19 cellular contexts compared by ENCODE assay signal in the genomic region with DNA sequence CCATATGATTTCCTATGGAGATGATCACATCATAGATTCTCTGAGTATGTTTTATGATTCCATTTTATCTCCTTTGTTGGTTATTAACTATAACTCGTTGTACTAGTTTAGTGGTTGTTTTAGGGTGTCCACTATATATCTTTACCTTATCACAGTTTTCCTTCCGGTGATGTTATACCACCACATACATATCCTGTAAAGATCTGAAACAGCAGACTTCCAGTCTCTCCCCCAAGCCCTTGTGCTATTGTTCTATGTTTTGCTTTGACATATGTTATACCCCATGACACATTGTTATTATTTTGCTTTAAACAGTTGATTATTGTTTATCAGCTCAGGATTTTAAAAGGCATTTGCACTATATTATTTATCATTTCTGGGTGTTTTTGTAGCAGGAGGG. TPM values are rescaled to one million over a fixed set of nuclear protein-coding genes. Genes with fewer than 3 reads are reported as not detected.
DNase-seq lines count a peak whose midpoint lies in the region; ATAC-seq, FAIRE-seq and TF ChIP-seq lines count a peak whose summit lies in the region.
"Had no signal": no experiment of that assay in that cellular context is flagged by ENCODE, and none has a peak within 500 bp of the region (broad histone marks: within the 10 kb centered on the region; RNA-seq: fewer than 3 reads in every experiment).

No MANE protein-coding gene starts in this region.

- 79% methylated on average over 2 of the region's 2 CpGs for WGBS in right lobe of liver (ENCODE audit: insufficient coverage, low coverage, low lambda C conversion rate, missing lambda C conversion rate)
- WGBS in HepG2 (ENCODE audit: low lambda C conversion rate): 25% methylated on average over 2 of the region's 2 CpGs
- WGBS in GM23248 (ENCODE audit: low coverage in 1 of 2, low lambda C conversion rate in 2 of 2, missing lambda C conversion rate in 2 of 2), 2 experiments: 67 to 81% methylated on average over 2 of the region's 2 CpGs

- DNase-seq in right lobe of liver (no peak), HepG2 (ENCODE audit: low spot score) (no peak), left colon (no peak), upper lobe of right lung (no peak), NCI-H1105 (lab: John Stamatoyannopoulos, UW) (no peak), GM23248 (no peak)
- no peak for DNase-seq in activated CD4-positive, alpha-beta memory T cell treated with anti-CD3 and anti-CD28 coated beads, Interleukin-2, amount 10 ng/mL, durations not matched to agents 7 days and 5 days
- DNase-seq: DMS79, HFFc6, Kasumi-1, MG63, NCI-H1048, NCI-H1694, NCI-H2081 treated with DMSO at 0.1 percent for 48 hours had no signal

- TF ChIP-seq EP300 in HepG2 (IDR thresholded peaks at IDR 0.05; ENCODE audit: low read depth in 2 of 2, low read length in 2 of 2): no peak
- TF ChIP-seq EP300 in HepG2 (CRISPR knock-in tag; IDR thresholded peaks at IDR 0.05; ENCODE audit: borderline replicate concordance): no peak

- H3K79me2 ChIP-seq in HepG2 (ENCODE audit: insufficient read depth, low read length) (no peaks in the 10 kb centered on the region), GM23248 (ENCODE audit: insufficient read depth) (no peaks in the 10 kb centered on the region)

- H3K36me3 ChIP-seq in right lobe of liver: no peaks in the 10 kb centered on the region
- no peaks in the 10 kb centered on the region for H3K36me3 ChIP-seq in HepG2 (replicated peaks in 1 of 2; ENCODE audit: control insufficient read depth in 1 of 2, insufficient read depth in 2 of 2, low read length in 2 of 2)
- no peaks in the 10 kb centered on the region for H3K36me3 ChIP-seq in upper lobe of right lung
- no peaks in the 10 kb centered on the region for H3K36me3 ChIP-seq in GM23248 (ENCODE audit: low read depth)
- H3K36me3 ChIP-seq: BLaER1 treated with 17β-estradiol and CSF1 and Interleukin-3, amounts not matched to agents 10 nM and 100 nM; MG63; SJSA1 had no signal

- no peak overlapping the region for H3K4me2 ChIP-seq in HepG2 (ENCODE audit: low read depth, low read length)
- H3K4me2 ChIP-seq in GM23248 (ENCODE audit: unreplicated experiment): no peak overlapping the region

- H3K9ac ChIP-seq in HepG2 (ENCODE audit: insufficient read depth, low read depth, low read length) (no peak overlapping the region), GM23248 (no peak overlapping the region)
- H3K9ac ChIP-seq: BLaER1 treated with 17β-estradiol and CSF1 and Interleukin-3, amounts not matched to agents 10 nM and 100 nM had no signal

- ATAC-seq in right lobe of liver: no peak
- ATAC-seq in HepG2: no peak
- ATAC-seq in left colon: peak; percentile 14
- ATAC-seq in upper lobe of right lung: no peak
- no peak for ATAC-seq in HG03520 (IDR thresholded peaks at IDR 0.05; ENCODE audit: unreplicated experiment)
- ATAC-seq: Panc1 had no signal

- FAIRE-seq in HepG2 (lab: Jason Lieb, UNC): no peak
- FAIRE-seq: H54 had no signal

- H4K20me1 ChIP-seq in HepG2 (ENCODE audit: insufficient read depth, low read length): no peaks in the 10 kb centered on the region
- no peaks in the 10 kb centered on the region for H4K20me1 ChIP-seq in GM23248 (ENCODE audit: insufficient read depth)
- H4K20me1 ChIP-seq: BLaER1 treated with 17β-estradiol and CSF1 and Interleukin-3, amounts not matched to agents 10 nM and 100 nM had no signal

- H3K4me3 Mint-ChIP-seq in activated CD4-positive, alpha-beta memory T cell treated with anti-CD3 and anti-CD28 coated beads, Interleukin-2, amount 10 ng/mL, durations not matched to agents 7 days and 5 days: no peak overlapping the region
- H3K4me3 Mint-ChIP-seq: HFFc6 had no signal

- no peaks in the 10 kb centered on the region for H3K9me3 Mint-ChIP-seq in activated CD4-positive, alpha-beta memory T cell treated with anti-CD3 and anti-CD28 coated beads, Interleukin-2, amount 10 ng/mL, durations not matched to agents 7 days and 5 days
- H3K9me3 Mint-ChIP-seq: HFFc6 had no signal

- H3K27ac ChIP-seq in right lobe of liver (peak overlapping the region in 2 of 3 donors; percentile 22 to 51), HepG2 (ENCODE audit: extremely low read length, insufficient read depth, low read length) (no peak overlapping the region), upper lobe of right lung (peak overlapping the region; percentile 17), GM23248 (no peak overlapping the region)
- H3K27ac ChIP-seq: BLaER1 treated with 17β-estradiol and CSF1 and Interleukin-3, amounts not matched to agents 10 nM and 100 nM; SJSA1 had no signal

- H3K4me3 ChIP-seq in right lobe of liver (no peak overlapping the region), HepG2 (replicated peaks in 1 of 3; ENCODE audit: insufficient read depth in 1 of 3, low read depth in 2 of 3, low read length in 3 of 3) (no peak overlapping the region), upper lobe of right lung (no peak overlapping the region), GM23248 (no peak overlapping the region)
- H3K4me3 ChIP-seq: BLaER1 treated with 17β-estradiol and CSF1 and Interleukin-3, amounts not matched to agents 10 nM and 100 nM; MG63; SJSA1 had no signal

- H3K27me3 Mint-ChIP-seq in activated CD4-positive, alpha-beta memory T cell treated with anti-CD3 and anti-CD28 coated beads, Interleukin-2, amount 10 ng/mL, durations not matched to agents 7 days and 5 days: no peaks in the 10 kb centered on the region

- H3K36me3 Mint-ChIP-seq in activated CD4-positive, alpha-beta memory T cell treated with anti-CD3 and anti-CD28 coated beads, Interleukin-2, amount 10 ng/mL, durations not matched to agents 7 days and 5 days (ENCODE audit: low read depth): peaks cover 39% of the 10 kb centered on the region

- CTCF ChIA-PET in HepG2 (lab: Yijun Ruan, JAX; ENCODE audit: low intra/inter-chr PET ratio, low total read pairs): no interaction called here
- CTCF ChIA-PET in activated CD4-positive, alpha-beta memory T cell treated with anti-CD3 and anti-CD28 coated beads, Interleukin-2, amount 10 ng/mL, durations not matched to agents 7 days and 5 days (lab: Charles Lee): interaction anchor here (2.6 kb wide), 1 partner anchor 117 kb away, joined by 12 read pairs; no protein-coding TSS in a partner anchor

- H3K4me1 ChIP-seq in right lobe of liver (peaks cover 0 to 50% (median 24%) of the 10 kb centered on the region in 4 donors), HepG2 (ENCODE audit: insufficient read depth, low read length) (peaks cover 14% of the 10 kb centered on the region), upper lobe of right lung (peaks cover 31% of the 10 kb centered on the region), GM23248 (ENCODE audit: insufficient read depth) (peaks cover 4% of the 10 kb centered on the region; the same call in 1 of the 2 replicates)
- H3K4me1 ChIP-seq: SJSA1 had no signal

- H3K4me1 Mint-ChIP-seq in activated CD4-positive, alpha-beta memory T cell treated with anti-CD3 and anti-CD28 coated beads, Interleukin-2, amount 10 ng/mL, durations not matched to agents 7 days and 5 days: peaks cover 49% of the 10 kb centered on the region

- intact Hi-C loops in right lobe of liver (cut with DNase I) (no loop called here), HepG2 (cut with micrococcal nuclease; ENCODE audit: unreplicated experiment) (no loop called here), left colon (cut with DNase I, micrococcal nuclease) (no loop called here), upper lobe of right lung (cut with DNase I) (no loop called here)

- no peak for TF ChIP-seq RAD21 in HepG2 (CRISPR knock-in tag; IDR thresholded peaks at IDR 0.05)

- no TSS peak for BruUV-seq in HepG2 (replicated peaks; lab: Mats Ljungman, UMichigan)

- H3K27me3 ChIP-seq in right lobe of liver (no peaks in the 10 kb centered on the region), HepG2 (ENCODE audit: control insufficient read depth in 1 of 2, insufficient read depth in 2 of 2, low read length in 2 of 2) (peaks cover 0 to 6% of the 10 kb centered on the region in 2 experiments; a peak in 2 of 5 replicates), upper lobe of right lung (no peaks in the 10 kb centered on the region), GM23248 (replicated peaks; ENCODE audit: insufficient read depth) (no peaks in the 10 kb centered on the region)
- H3K27me3 ChIP-seq: BLaER1 treated with 17β-estradiol and CSF1 and Interleukin-3, amounts not matched to agents 10 nM and 100 nM; MG63 had no signal

- H3K27ac Mint-ChIP-seq in activated CD4-positive, alpha-beta memory T cell treated with anti-CD3 and anti-CD28 coated beads, Interleukin-2, amount 10 ng/mL, durations not matched to agents 7 days and 5 days: peak overlapping the region; percentile 37
- H3K27ac Mint-ChIP-seq: HFFc6 had no signal

- in situ Hi-C loops in HepG2 (cut with HindIII; ENCODE audit: extremely low pct_ligation_motif_present, low pct_unique_long_range_greater_than_20kb) (no loop called here), GM23248 (cut with MboI) (no loop called here)

- TF ChIP-seq POLR2A in right lobe of liver (IDR thresholded peaks at IDR 0.05) (no peak), HepG2 (IDR thresholded peaks at IDR 0.05; ENCODE audit: insufficient read depth in 1 of 2, low read depth in 2 of 2, low read length in 2 of 2) (no peak)

- no peaks in the 10 kb centered on the region for H3K9me3 ChIP-seq in right lobe of liver
- H3K9me3 ChIP-seq in HepG2 (ENCODE audit: low read length): no peaks in the 10 kb centered on the region
- no peaks in the 10 kb centered on the region for H3K9me3 ChIP-seq in upper lobe of right lung
- no peaks in the 10 kb centered on the region for H3K9me3 ChIP-seq in GM23248 (ENCODE audit: low read depth)
- H3K9me3 ChIP-seq: BLaER1 treated with 17β-estradiol and CSF1 and Interleukin-3, amounts not matched to agents 10 nM and 100 nM; MG63; SJSA1 had no signal

- TF ChIP-seq CTCF in right lobe of liver (IDR thresholded peaks at IDR 0.05) (no peak), HepG2 (CRISPR knock-in tag; IDR thresholded peaks at IDR 0.05) (no peak), upper lobe of right lung (IDR thresholded peaks at IDR 0.05) (no peak)

- POLR2A ChIA-PET in HepG2 (lab: Yijun Ruan, JAX): no interaction called here
- POLR2A ChIA-PET in activated CD4-positive, alpha-beta memory T cell treated with anti-CD3 and anti-CD28 coated beads, Interleukin-2, amount 10 ng/mL, durations not matched to agents 7 days and 5 days (lab: Charles Lee): interaction anchor here (1.2 to 1.8 kb wide), 3 partner anchors 80 to 156 kb away, joined by 3 to 6 read pairs (median 5); a partner anchor contains a TSS

- H3K9me2 ChIP-seq in GM23248 (ENCODE audit: insufficient read depth): no peaks in the 10 kb centered on the region

- H2AFZ ChIP-seq in HepG2 (ENCODE audit: low read length) (no peak overlapping the region), GM23248 (no peak overlapping the region)

- H3F3A ChIP-seq in GM23248 (ENCODE audit: insufficient read depth): no peaks in the 10 kb centered on the region

RNA-seq across cellular contexts. Expression of a gene that starts 7.3 kb away (rescaled TPM):
- total RNA-seq in right lobe of liver (10 to 100 TPM in 4 of 6 experiments, 1 to 10 TPM in 2; 6.2 to 42.7 (median 13.3) TPM), HepG2 (2016; rRNA removed; fragmentation: Illumina TruSeq; extraction: Trizol) (0.53 and 0.66 TPM in 2 replicates), left colon (10 to 100 TPM; 15.4 to 19.6 TPM), upper lobe of right lung (36.7 TPM)
- 0.30 TPM in 1 of 2 replicates, not detected in the other for total RNA-seq in HepG2 (2016; cell fraction: cytosol; rRNA removed; fragmentation: Illumina TruSeq; extraction: Trizol; ENCODE audit: low read depth)
- 0.49 and 0.67 TPM in 2 replicates for total RNA-seq in HepG2 (2016; cell fraction: insoluble cytoplasmic fraction; rRNA removed; fragmentation: Illumina TruSeq; extraction: Trizol)
- total RNA-seq in HepG2 (2016; cell fraction: membrane; rRNA removed; fragmentation: Illumina TruSeq; extraction: Trizol): 0.43 and 0.55 TPM in 2 replicates
- total RNA-seq in HepG2 (2016; cell fraction: nucleus; rRNA removed; fragmentation: Illumina TruSeq; extraction: Trizol): 0.37 TPM in 1 of 2 replicates, not detected in the other
- polyA plus RNA-seq in HepG2 (2011; rRNA removed) (0.77 and 0.85 TPM in 2 replicates), GM23248 (2016; fragmentation: Nextera tagmentation; extraction: Ambion mirVana) (4.0 and 4.9 TPM in 2 replicates)
- 0.39 and 0.58 TPM in 2 replicates for polyA plus RNA-seq in HepG2 (2011; cell fraction: cytosol; rRNA removed)
- polyA plus RNA-seq in HepG2 (2011; cell fraction: nucleus; rRNA removed): 0.48 and 0.50 TPM in 2 replicates
- 0.27 TPM in 1 of 2 replicates, not detected in the other for polyA plus RNA-seq in HepG2 (2012)
- polyA plus RNA-seq in HepG2 (2016; cell fraction: cytosol; fragmentation: Illumina TruSeq; extraction: Trizol; ENCODE audit: low read depth): 0.33 and 0.44 TPM in 2 replicates
- polyA plus RNA-seq in HepG2 (2016; cell fraction: insoluble cytoplasmic fraction; fragmentation: Illumina TruSeq; extraction: Trizol; ENCODE audit: low read depth): 0.43 and 0.53 TPM in 2 replicates
- polyA plus RNA-seq in HepG2 (2016; cell fraction: membrane; fragmentation: Illumina TruSeq; extraction: Trizol; ENCODE audit: low read depth): 0.45 and 0.56 TPM in 2 replicates
- polyA plus RNA-seq in HepG2 (2016; cell fraction: nucleus; fragmentation: Illumina TruSeq; extraction: Trizol; ENCODE audit: insufficient read depth, low read depth): 0.68 and 0.77 TPM in 2 replicates
- polyA minus RNA-seq in HepG2 (2011; rRNA and poly(A)+ RNA removed; ENCODE audit: low replicate concordance): 1.1 and 4.7 TPM in 2 replicates
- not detected in 2 replicates for polyA minus RNA-seq in HepG2 (2011; cell fraction: cytosol; rRNA and poly(A)+ RNA removed)
- not detected in 2 replicates for polyA minus RNA-seq in HepG2 (2011; cell fraction: nucleus; rRNA and poly(A)+ RNA removed)
- 10 to 100 TPM; 22.1 to 24.5 TPM for total RNA-seq in activated CD4-positive, alpha-beta memory T cell treated with anti-CD3 and anti-CD28 coated beads, Interleukin-2, amount 10 ng/mL, durations not matched to agents 7 days and 5 days
- 0.89 and 7.0 TPM in 2 replicates for total RNA-seq in GM23248 (2014; rRNA removed; shearing (Covaris generic))

Comparison
In these comparisons a context has a peak if more than half of its experiments do, and no peak if none do; other contexts are left out.
1. H3K27ac ChIP-seq: peak in right lobe of liver (2 of 3) and upper lobe of right lung (single experiment); none in HepG2 (single experiment) and GM23248 (single experiment).